In the genomic region with DNA sequence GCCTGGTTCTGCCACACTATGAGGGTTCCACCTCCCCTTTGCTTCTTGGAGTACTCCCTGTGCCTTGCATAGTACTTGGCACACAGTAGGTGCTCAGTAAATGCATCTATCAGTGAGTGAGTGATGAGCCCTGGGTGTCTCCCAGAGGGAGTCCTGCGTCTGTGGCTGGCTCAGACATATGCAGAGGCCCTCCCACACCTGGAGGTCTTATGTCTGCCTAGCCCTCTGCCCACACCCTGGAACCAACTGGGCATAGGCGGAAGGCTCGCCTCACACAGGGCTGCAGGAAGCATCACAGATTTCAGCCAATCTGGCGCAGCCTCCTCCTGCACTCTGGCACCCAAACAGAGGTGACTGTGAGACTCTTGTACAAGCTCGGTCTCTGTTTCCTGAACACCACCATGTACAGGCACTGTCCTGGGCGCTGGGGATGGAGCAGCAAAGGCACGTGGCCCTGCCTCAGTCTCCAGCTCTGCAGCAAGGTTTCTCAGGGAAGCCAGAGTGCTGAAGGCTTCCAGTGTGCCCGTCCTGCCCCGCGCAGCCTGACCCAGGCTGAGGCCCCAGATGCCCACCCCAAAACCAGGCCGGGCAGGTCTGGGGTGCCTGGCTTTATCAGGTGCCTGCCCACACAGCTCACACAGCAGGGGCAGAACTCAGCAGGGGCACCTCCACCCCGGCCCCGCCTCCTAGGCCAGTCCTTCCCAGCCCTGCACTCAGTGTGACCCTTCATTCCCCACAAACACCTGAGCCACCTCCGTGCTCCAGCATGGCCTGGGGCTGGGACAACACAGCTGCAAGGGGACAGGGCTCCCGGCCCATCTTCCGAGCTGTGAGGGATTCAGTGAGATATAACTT, we compare ENCODE assay signal across 26 cellular contexts. TPM values are rescaled to one million over a fixed set of nuclear protein-coding genes. Genes with fewer than 3 reads are reported as not detected.
DNase-seq lines count a peak whose midpoint lies in the region; ATAC-seq and TF ChIP-seq lines count a peak whose summit lies in the region.
"Had no signal": no experiment of that assay in that cellular context is flagged by ENCODE, and none has a peak within 500 bp of the region (broad histone marks: within the 10 kb centered on the region; RNA-seq: fewer than 3 reads in every experiment).

No MANE protein-coding gene starts in this region.

- no peaks in the 10 kb centered on the region for H3K36me3 ChIP-seq in CD4-positive, alpha-beta memory T cell (ENCODE audit: insufficient read depth, low read length)
- no peaks in the 10 kb centered on the region for H3K36me3 ChIP-seq in HEK293 (ENCODE audit: control insufficient read depth in 2 of 2, insufficient read depth in 1 of 2, low read length in 2 of 2)
- no peaks in the 10 kb centered on the region for H3K36me3 ChIP-seq in prostate gland
- H3K36me3 ChIP-seq: left ventricle myocardium inferior, Peyer's patch had no signal

- H3K4me3 Mint-ChIP-seq in CD4-positive, alpha-beta memory T cell = peak overlapping the region in 5 of 8 donors; percentile 46 to 69 (median 61)
- H3K4me3 Mint-ChIP-seq in central memory CD8-positive, alpha-beta T cell = peak overlapping the region; percentile 70
- H3K4me3 Mint-ChIP-seq in nephron progenitor cell = peak overlapping the region; percentile 50
- H3K4me3 Mint-ChIP-seq: activated CD4-positive, alpha-beta T cell treated with anti-CD3 and anti-CD28 coated beads, Interleukin-2, amount 10 ng/mL, durations not matched to agents 7 days and 5 days had no signal

- H3K27ac Mint-ChIP-seq in CD4-positive, alpha-beta memory T cell = no peak overlapping the region
- no peak overlapping the region for H3K27ac Mint-ChIP-seq in central memory CD8-positive, alpha-beta T cell (ENCODE audit: low read depth)
- H3K27ac Mint-ChIP-seq in nephron progenitor cell = no peak overlapping the region
- H3K27ac Mint-ChIP-seq: activated B cell treated with CpG ODN at 0.5 μM for 24 hours; activated CD4-positive, alpha-beta T cell treated with anti-CD3 and anti-CD28 coated beads, Interleukin-2, amount 10 ng/mL, durations not matched to agents 7 days and 5 days had no signal

- H3K9me3 Mint-ChIP-seq in CD4-positive, alpha-beta memory T cell = no peaks in the 10 kb centered on the region
- no peaks in the 10 kb centered on the region for H3K9me3 Mint-ChIP-seq in central memory CD8-positive, alpha-beta T cell
- no peaks in the 10 kb centered on the region for H3K9me3 Mint-ChIP-seq in nephron progenitor cell
- H3K9me3 Mint-ChIP-seq: activated B cell treated with CpG ODN at 0.5 μM for 24 hours; activated CD4-positive, alpha-beta T cell treated with anti-CD3 and anti-CD28 coated beads, Interleukin-2, amount 10 ng/mL, durations not matched to agents 7 days and 5 days had no signal

- H3K27ac ChIP-seq in CD4-positive, alpha-beta memory T cell (ENCODE audit: low read depth, low read length) = no peak overlapping the region
- H3K27ac ChIP-seq in HEK293 (ENCODE audit: extremely low read depth, low read depth, low read length) (no peak overlapping the region), prostate gland (no peak overlapping the region)
- H3K27ac ChIP-seq: C4-2B, left ventricle myocardium inferior, Peyer's patch had no signal

- WGBS in prostate gland = 89% methylated on average over 16 of the region's 16 CpGs

- peaks cover 10 to 14% of the 10 kb centered on the region in 2 donors for H3K27me3 Mint-ChIP-seq in CD4-positive, alpha-beta memory T cell
- peaks cover 43% of the 10 kb centered on the region for H3K27me3 Mint-ChIP-seq in central memory CD8-positive, alpha-beta T cell
- H3K27me3 Mint-ChIP-seq in nephron progenitor cell (ENCODE audit: low read depth, poor library complexity) = peaks cover 45% of the 10 kb centered on the region

- H3K4me1 Mint-ChIP-seq in CD4-positive, alpha-beta memory T cell = peaks cover 5 to 12% (median 6%) of the 10 kb centered on the region in 4 donors
- H3K4me1 Mint-ChIP-seq in central memory CD8-positive, alpha-beta T cell = peaks cover 8% of the 10 kb centered on the region
- H3K4me1 Mint-ChIP-seq in nephron progenitor cell = peaks cover 41% of the 10 kb centered on the region

- TF ChIP-seq CTCF in HEK293 (tag by site-specific recombination; IDR thresholded peaks at IDR 0.05) = no peak
- no peak for TF ChIP-seq CTCF in nephron progenitor cell (IDR thresholded peaks at IDR 0.05)
- no peak for TF ChIP-seq CTCF in prostate gland (IDR thresholded peaks at IDR 0.05)

- intact Hi-C loops in CD4-positive, alpha-beta memory T cell (cut with micrococcal nuclease) = no loop called here
- intact Hi-C loops in prostate gland (cut with DNase I) = no loop called here

- ATAC-seq in central memory CD8-positive, alpha-beta T cell (replicated peaks; ENCODE audit: extremely low read depth, poor library complexity, severe bottlenecking) = no peak
- no peak for ATAC-seq in GM18870 (IDR thresholded peaks at IDR 0.05; ENCODE audit: unreplicated experiment)

- CTCF ChIA-PET in CD4-positive, alpha-beta memory T cell (lab: Charles Lee; ENCODE audit: partially characterized antibody) = no interaction called here
- CTCF ChIA-PET in HEK293 (lab: Yijun Ruan, JAX) = no interaction called here

- no peak for DNase-seq in CD4-positive, alpha-beta memory T cell
- DNase-seq in central memory CD8-positive, alpha-beta T cell (ENCODE audit: low spot score in 2 of 2) = no peak
- DNase-seq in nephron progenitor cell (no peak), hippocampal formation (lab: John Stamatoyannopoulos, UW) (no peak), prostate gland (ENCODE audit: low spot score) (no peak)
- DNase-seq in stimulated activated CD8-positive, alpha-beta memory T cell treated with anti-CD3 and anti-CD28 coated beads, Interleukin-4, amount 100 ng/mL, for 48 hours = no peak
- DNase-seq: activated B cell treated with CpG ODN at 0.5 μM for 24 hours; activated CD4-positive, alpha-beta T cell treated with anti-CD3 and anti-CD28 coated beads, Interleukin-2, amount 10 ng/mL, durations not matched to agents 7 days and 5 days; activated naive CD4-positive, alpha-beta T cell; activated T-cell treated with anti-CD3 and anti-CD28 coated beads, Interleukin-2, amount 50 U/mL, for 48 hours; cortex of kidney; erythroblast; islet precursor cell; Kasumi-1; left ventricle myocardium inferior; NCI-H1436; NCI-H2081 treated with DMSO at 0.1 percent for 48 hours; NCI-H2227 treated with DMSO at 0.1 percent for 48 hours; NCI-H526 treated with DMSO at 0.1 percent for 48 hours; Peyer's patch; SHP77; stimulated activated naive CD4-positive, alpha-beta T cell treated with Interleukin-2 at 50 U/mL for 16 hours had no signal

- H3K9me3 ChIP-seq in CD4-positive, alpha-beta memory T cell (ENCODE audit: control insufficient read depth in 1 of 2, low read length in 2 of 2) = no peaks in the 10 kb centered on the region
- no peaks in the 10 kb centered on the region for H3K9me3 ChIP-seq in HEK293 (ENCODE audit: control insufficient read depth, insufficient read depth, low read depth, low read length)
- no peaks in the 10 kb centered on the region for H3K9me3 ChIP-seq in prostate gland
- H3K9me3 ChIP-seq: left ventricle myocardium inferior, Peyer's patch had no signal

- no peak for TF ChIP-seq POLR2A in prostate gland (IDR thresholded peaks at IDR 0.05)

- H3K4me3 ChIP-seq in CD4-positive, alpha-beta memory T cell (ENCODE audit: low read length in 2 of 2) = no peak overlapping the region
- no peak overlapping the region for H3K4me3 ChIP-seq in HEK293 (ENCODE audit: low read depth, low read length)
- no peak overlapping the region for H3K4me3 ChIP-seq in prostate gland
- H3K4me3 ChIP-seq: left ventricle myocardium inferior, Peyer's patch had no signal

- peaks cover 11% of the 10 kb centered on the region for H3K4me1 ChIP-seq in CD4-positive, alpha-beta memory T cell (ENCODE audit: insufficient read depth, low read length)
- H3K4me1 ChIP-seq in HEK293 (ENCODE audit: control insufficient read depth, insufficient read depth, low read length) (no peaks in the 10 kb centered on the region), prostate gland (replicated peaks) (no peaks in the 10 kb centered on the region)

- H3K36me3 Mint-ChIP-seq in CD4-positive, alpha-beta memory T cell = no peaks in the 10 kb centered on the region
- H3K36me3 Mint-ChIP-seq in central memory CD8-positive, alpha-beta T cell (ENCODE audit: insufficient read depth) = peaks cover 3% of the 10 kb centered on the region
- H3K36me3 Mint-ChIP-seq in nephron progenitor cell (ENCODE audit: low read depth) = no peaks in the 10 kb centered on the region

- no peaks in the 10 kb centered on the region for H3K27me3 ChIP-seq in CD4-positive, alpha-beta memory T cell (ENCODE audit: insufficient read depth, low read length)
- no peaks in the 10 kb centered on the region for H3K27me3 ChIP-seq in prostate gland (replicated peaks; ENCODE audit: insufficient read depth)
- H3K27me3 ChIP-seq: Peyer's patch had no signal

- POLR2A ChIA-PET in CD4-positive, alpha-beta memory T cell (lab: Charles Lee; ENCODE audit: partially characterized antibody) = no interaction called here
- POLR2A ChIA-PET in HEK293 (lab: Yijun Ruan, JAX) = interaction anchor here (0.7 kb wide), 1 partner anchor 103 kb away, joined by 3 read pairs; no protein-coding TSS in a partner anchor

TF ChIP-seq in HEK293, 187 proteins besides CTCF, POLR2A, EP300 and RAD21 (continues in another document):
- TF ChIP-seq GFI1B (tag by site-specific recombination; IDR thresholded peaks at IDR 0.05) (no peak), RBAK (tag by site-specific recombination; IDR thresholded peaks at IDR 0.05) (no peak), ZFHX2 (tag by site-specific recombination; conservative IDR thresholded peaks at IDR 0.05) (peak; percentile 62), ZNF777 (tag by site-specific recombination; IDR thresholded peaks at IDR 0.05; ENCODE audit: borderline replicate concordance) (no peak), ZNF121 (tag by site-specific recombination; IDR thresholded peaks at IDR 0.05) (no peak), ZNF221 (tag by site-specific recombination; IDR thresholded peaks at IDR 0.05; ENCODE audit: borderline replicate concordance) (no peak)
- TF ChIP-seq, protein P1, sequence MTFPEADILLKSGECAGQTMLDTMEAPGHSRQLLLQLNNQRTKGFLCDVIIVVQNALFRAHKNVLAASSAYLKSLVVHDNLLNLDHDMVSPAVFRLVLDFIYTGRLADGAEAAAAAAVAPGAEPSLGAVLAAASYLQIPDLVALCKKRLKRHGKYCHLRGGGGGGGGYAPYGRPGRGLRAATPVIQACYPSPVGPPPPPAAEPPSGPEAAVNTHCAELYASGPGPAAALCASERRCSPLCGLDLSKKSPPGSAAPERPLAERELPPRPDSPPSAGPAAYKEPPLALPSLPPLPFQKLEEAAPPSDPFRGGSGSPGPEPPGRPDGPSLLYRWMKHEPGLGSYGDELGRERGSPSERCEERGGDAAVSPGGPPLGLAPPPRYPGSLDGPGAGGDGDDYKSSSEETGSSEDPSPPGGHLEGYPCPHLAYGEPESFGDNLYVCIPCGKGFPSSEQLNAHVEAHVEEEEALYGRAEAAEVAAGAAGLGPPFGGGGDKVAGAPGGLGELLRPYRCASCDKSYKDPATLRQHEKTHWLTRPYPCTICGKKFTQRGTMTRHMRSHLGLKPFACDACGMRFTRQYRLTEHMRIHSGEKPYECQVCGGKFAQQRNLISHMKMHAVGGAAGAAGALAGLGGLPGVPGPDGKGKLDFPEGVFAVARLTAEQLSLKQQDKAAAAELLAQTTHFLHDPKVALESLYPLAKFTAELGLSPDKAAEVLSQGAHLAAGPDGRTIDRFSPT (tag by site-specific recombination; IDR thresholded peaks at IDR 0.05) = no peak

RNA-seq across cellular contexts. Expression of gene FLRT1, which starts 26.7 kb away (rescaled TPM):
- total RNA-seq in CD4-positive, alpha-beta memory T cell = not detected
- not detected for polyA plus RNA-seq in CD4-positive, alpha-beta memory T cell
- under 1 TPM; 0.36 to 0.57 TPM for total RNA-seq in prostate gland
- total RNA-seq: activated B cell treated with CpG ODN at 0.5 μM for 24 hours; activated CD4-positive, alpha-beta T cell treated with anti-CD3 and anti-CD28 coated beads, Interleukin-2, amount 10 ng/mL, durations not matched to agents 7 days and 5 days; mesenteric fat pad had no signal
